In the genomic region with DNA sequence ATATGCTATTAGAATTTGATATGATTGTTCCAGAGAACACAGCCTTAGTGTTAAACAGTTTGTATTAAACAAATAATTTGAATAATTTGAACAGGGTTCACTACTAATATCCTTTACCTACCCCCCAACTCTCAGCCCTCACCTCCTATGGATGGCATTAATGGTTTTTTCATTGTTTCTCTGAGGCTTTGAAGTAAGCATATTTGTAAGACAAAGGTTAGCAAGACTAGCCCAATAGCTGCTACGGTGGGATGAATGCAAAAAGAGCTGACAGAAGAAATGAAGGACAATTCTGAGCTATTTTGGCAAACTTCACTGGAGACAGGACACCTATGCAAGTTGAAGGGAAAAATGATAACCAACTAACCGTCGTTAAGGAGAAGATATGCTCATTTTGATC, we compare ENCODE assay signal across 28 cellular contexts.
"Had no signal": no experiment of that assay in that cellular context is flagged by ENCODE, and none has a peak within 500 bp of the region (broad histone marks: within the 10 kb centered on the region; RNA-seq: fewer than 3 reads in every experiment).

No MANE protein-coding gene starts in this region.

- H3K4me3 Mint-ChIP-seq: activated CD4-positive, alpha-beta T cell treated with anti-CD3 and anti-CD28 coated beads for 36 hours; activated CD4-positive, alpha-beta T cell treated with anti-CD3 and anti-CD28 coated beads, Interleukin-2, amount 10 ng/mL, durations not matched to agents 7 days and 5 days; activated CD8-positive, alpha-beta memory T cell treated with anti-CD3 and anti-CD28 coated beads, Interleukin-2, amount 10 ng/mL, durations not matched to agents 7 days and 5 days; activated naive CD4-positive, alpha-beta T cell treated with anti-CD3 and anti-CD28 coated beads, Interleukin-2, amount 10 ng/mL, durations not matched to agents 7 days and 5 days; activated naive CD8-positive, alpha-beta T cell; activated naive CD8-positive, alpha-beta T cell treated with anti-CD3 and anti-CD28 coated beads, Interleukin-2, amount 50 U/mL, for 24 hours; brain had no signal

- H3K27me3 Mint-ChIP-seq: activated CD4-positive, alpha-beta T cell treated with anti-CD3 and anti-CD28 coated beads for 36 hours; activated naive CD4-positive, alpha-beta T cell treated with anti-CD3 and anti-CD28 coated beads, Interleukin-2, amount 10 ng/mL, durations not matched to agents 7 days and 5 days; activated naive CD8-positive, alpha-beta T cell; activated naive CD8-positive, alpha-beta T cell treated with anti-CD3 and anti-CD28 coated beads, Interleukin-2, amount 50 U/mL, for 24 hours had no signal

- H3K9me3 Mint-ChIP-seq: activated CD4-positive, alpha-beta T cell treated with anti-CD3 and anti-CD28 coated beads, Interleukin-2, amount 10 ng/mL, durations not matched to agents 7 days and 5 days; activated naive CD4-positive, alpha-beta T cell treated with anti-CD3 and anti-CD28 coated beads, Interleukin-2, amount 10 ng/mL, durations not matched to agents 7 days and 5 days; activated naive CD8-positive, alpha-beta T cell treated with anti-CD3 and anti-CD28 coated beads, Interleukin-2, amount 50 U/mL, for 24 hours had no signal

- H3K36me3 Mint-ChIP-seq: activated CD8-positive, alpha-beta memory T cell treated with anti-CD3 and anti-CD28 coated beads, Interleukin-2, amount 10 ng/mL, durations not matched to agents 7 days and 5 days; activated naive CD4-positive, alpha-beta T cell treated with anti-CD3 and anti-CD28 coated beads, Interleukin-2, amount 10 ng/mL, durations not matched to agents 7 days and 5 days; activated naive CD8-positive, alpha-beta T cell; brain had no signal

- H3K4me1 Mint-ChIP-seq: activated CD4-positive, alpha-beta T cell treated with anti-CD3 and anti-CD28 coated beads for 36 hours; activated CD4-positive, alpha-beta T cell treated with anti-CD3 and anti-CD28 coated beads, Interleukin-2, amount 10 ng/mL, durations not matched to agents 7 days and 5 days; activated CD8-positive, alpha-beta memory T cell treated with anti-CD3 and anti-CD28 coated beads, Interleukin-2, amount 10 ng/mL, durations not matched to agents 7 days and 5 days; activated naive CD4-positive, alpha-beta T cell treated with anti-CD3 and anti-CD28 coated beads, Interleukin-2, amount 10 ng/mL, durations not matched to agents 7 days and 5 days; activated naive CD8-positive, alpha-beta T cell treated with anti-CD3 and anti-CD28 coated beads, Interleukin-2, amount 50 U/mL, for 24 hours; brain had no signal

- ATAC-seq: activated CD4-positive, alpha-beta T cell treated with anti-CD3 and anti-CD28 coated beads for 36 hours; activated CD4-positive, CD25-positive, alpha-beta regulatory T cell treated with anti-CD3 and anti-CD28 coated beads, Interleukin-2, amount 50 U/mL, for 24 hours; activated CD8-positive, alpha-beta memory T cell treated with anti-CD3 and anti-CD28 coated beads, Interleukin-2, amount 10 ng/mL, durations not matched to agents 7 days and 5 days; activated naive CD8-positive, alpha-beta T cell treated with anti-CD3 and anti-CD28 coated beads, Interleukin-2, amount 50 U/mL, for 24 hours; PC-3; Right ventricle myocardium inferior had no signal

- DNase-seq: activated CD4-positive, alpha-beta T cell treated with anti-CD3 and anti-CD28 coated beads for 36 hours; activated CD4-positive, alpha-beta T cell treated with anti-CD3 and anti-CD28 coated beads, Interleukin-2, amount 10 ng/mL, durations not matched to agents 7 days and 5 days; activated CD4-positive, alpha-beta T cell treated with anti-CD3 and anti-CD28 coated beads, Interleukin-2, amount 50 U/mL, for 48 hours; activated CD8-positive, alpha-beta memory T cell treated with anti-CD3 and anti-CD28 coated beads, Interleukin-2, amount 10 ng/mL, durations not matched to agents 7 days and 5 days; activated CD8-positive, alpha-beta memory T cell treated with anti-CD3 and anti-CD28 coated beads, Interleukin-2, amount 50 U/mL, for 48 hours; activated effector memory CD4-positive, alpha-beta T cell treated with Interleukin-2 at 50 U/mL for 16 hours; activated naive CD4-positive, alpha-beta T cell treated with anti-CD3 and anti-CD28 coated beads, Interleukin-2, amount 10 ng/mL, durations not matched to agents 7 days and 5 days; activated naive CD8-positive, alpha-beta T cell treated with anti-CD3 and anti-CD28 coated beads, Interleukin-2, amount 50 U/mL, for 24 hours; activated T-cell treated with anti-CD3 and anti-CD28 coated beads, Interleukin-2, amount 50 U/mL, for 48 hours; anterior cingulate cortex; caudate nucleus; cerebellar nuclear complex; Karpas-422; NCI-H1048; NCI-H1436 treated with DMSO at 0.1 percent for 48 hours; NCI-H1694 treated with DMSO at 0.1 percent for 48 hours; NCI-H2029; NCI-H345; NCI-H524 treated with DMSO at 0.1 percent for 48 hours; PC-3 had no signal

- H3K27ac ChIP-seq: RWPE1 had no signal

- FAIRE-seq: bronchial epithelial cell, RCC 7860, TTC549 had no signal

- H3K27ac Mint-ChIP-seq: activated CD4-positive, alpha-beta T cell treated with anti-CD3 and anti-CD28 coated beads for 36 hours; activated CD4-positive, alpha-beta T cell treated with anti-CD3 and anti-CD28 coated beads, Interleukin-2, amount 10 ng/mL, durations not matched to agents 7 days and 5 days; activated CD8-positive, alpha-beta memory T cell treated with anti-CD3 and anti-CD28 coated beads, Interleukin-2, amount 10 ng/mL, durations not matched to agents 7 days and 5 days; activated naive CD4-positive, alpha-beta T cell treated with anti-CD3 and anti-CD28 coated beads, Interleukin-2, amount 10 ng/mL, durations not matched to agents 7 days and 5 days; activated naive CD8-positive, alpha-beta T cell; activated naive CD8-positive, alpha-beta T cell treated with anti-CD3 and anti-CD28 coated beads, Interleukin-2, amount 50 U/mL, for 24 hours; brain had no signal
